Comparison of ENCODE assay signal across 10 cellular contexts in genomic region chr20:47016068-47016664, GRCh38.
"Had no signal": no experiment of that assay in that cellular context is flagged by ENCODE, and none has a peak within 500 bp of the region (broad histone marks: within the 10 kb centered on the region; RNA-seq: fewer than 3 reads in every experiment).

No MANE protein-coding gene starts in this region.

- H3K9me3 ChIP-seq: ascending aorta, heart left ventricle, pancreas, uterus had no signal

- DNase-seq: activated CD4-positive, alpha-beta T cell treated with anti-CD3 and anti-CD28 coated beads for 1 hour; activated CD4-positive, alpha-beta T cell treated with anti-CD3 and anti-CD28 coated beads, Interleukin-2, amount 50 U/mL, for 48 hours; activated T-cell treated with anti-CD3 and anti-CD28 coated beads, Interleukin-2, amount 50 U/mL, for 4 hours; heart left ventricle; pancreas; retina; T-helper 2 cell; uterus had no signal

- H3K4me1 ChIP-seq: ascending aorta, pancreas had no signal

- H3K36me3 ChIP-seq: ascending aorta, heart left ventricle, pancreas, uterus had no signal

- H3K4me3 ChIP-seq: ascending aorta, heart left ventricle, pancreas, skin epidermis, uterus had no signal

- H3K27ac ChIP-seq: ascending aorta, heart left ventricle, pancreas, skin epidermis, uterus had no signal

- ATAC-seq: activated T-cell treated with anti-CD3 and anti-CD28 coated beads, Interleukin-2, amount 50 U/mL, for 4 hours; heart left ventricle; pancreas had no signal

- H3K4me3 Mint-ChIP-seq: activated T-cell treated with anti-CD3 and anti-CD28 coated beads, Interleukin-2, amount 50 U/mL, for 4 hours had no signal

- H3K9me3 Mint-ChIP-seq: activated T-cell treated with anti-CD3 and anti-CD28 coated beads, Interleukin-2, amount 50 U/mL, for 4 hours had no signal

- H3K27me3 ChIP-seq: ascending aorta, heart left ventricle, pancreas, uterus had no signal
